Comparison of ENCODE assay signal across 8 cellular contexts in genomic region chr17:43545383-43545632, GRCh38. TPM values are rescaled to one million over a fixed set of nuclear protein-coding genes. Genes with fewer than 3 reads are reported as not detected.
DNase-seq lines count a peak whose midpoint lies in the region; ATAC-seq, FAIRE-seq and TF ChIP-seq lines count a peak whose summit lies in the region.

No MANE protein-coding gene starts in this region.

- H3K27me3 ChIP-seq in MM.1S (replicated peaks; ENCODE audit: insufficient read depth, low read length) (peaks cover 65% of the 10 kb centered on the region), keratinocyte (ENCODE audit: control insufficient read depth, extremely low read depth, insufficient read depth, low read length) (no peaks in the 10 kb centered on the region)

- dilution Hi-C loops in keratinocyte (cut with MboI; ENCODE audit: extremely low pct_ligation_motif_present, low sequenced_read_pairs): no loop called here

- H3K9me1 ChIP-seq in keratinocyte (ENCODE audit: control insufficient read depth, extremely low read depth, insufficient read depth, low read length): no peaks in the 10 kb centered on the region

- H4K20me1 ChIP-seq in MM.1S (ENCODE audit: insufficient read depth, low read length): no peaks in the 10 kb centered on the region
- H4K20me1 ChIP-seq in keratinocyte (ENCODE audit: control insufficient read depth, extremely low read depth, insufficient read depth, low read length): no peaks in the 10 kb centered on the region

- peak overlapping the region; percentile 97 for H3K4me2 ChIP-seq in MM.1S (ENCODE audit: low read depth, low read length)
- peak overlapping the region; percentile 98 for H3K4me2 ChIP-seq in keratinocyte (ENCODE audit: control insufficient read depth, extremely low read depth, insufficient read depth, low read depth, low read length)

- TF ChIP-seq CTCF in MM.1S (IDR thresholded peaks at IDR 0.05; ENCODE audit: low read length) (no peak), astrocyte of the cerebellum (IDR thresholded peaks at IDR 0.05; ENCODE audit: low read depth, low read length, missing control alignments) (no peak), keratinocyte (optimal IDR thresholded peaks at IDR 0.05 in 1 of 3, IDR thresholded peaks at IDR 0.05 in 1 of 3, conservative IDR thresholded peaks at IDR 0.05 in 1 of 3; ENCODE audit: extremely low read depth in 1 of 3, insufficient read depth in 2 of 3, low read length in 3 of 3) (no peak)

- H2AFZ ChIP-seq in MM.1S (ENCODE audit: low read length): peak overlapping the region; percentile 69; the same call in 1 of the 2 replicates
- no peak overlapping the region for H2AFZ ChIP-seq in keratinocyte (ENCODE audit: control insufficient read depth, low read length)

- peak overlapping the region; percentile 71 for H3K4me3 ChIP-seq in MM.1S (ENCODE audit: low read length)
- peak overlapping the region; percentile 52 for H3K4me3 ChIP-seq in astrocyte of the cerebellum (ENCODE audit: low read depth, low read length)
- peak overlapping the region; percentile 57 to 92 (median 80) for H3K4me3 ChIP-seq in keratinocyte (ENCODE audit: control insufficient read depth in 2 of 3, extremely low read depth in 1 of 3, insufficient read depth in 2 of 3, low read depth in 1 of 3, low read length in 3 of 3)

- no peak for FAIRE-seq in keratinocyte (lab: Jason Lieb, UNC)

- DNase-seq in MM.1S (no peak), astrocyte of the cerebellum (ENCODE audit: low read depth) (no peak), keratinocyte (ENCODE audit: low read depth, low spot score) (no peak), pons (ENCODE audit: low spot score) (no peak)
- DNase-seq in stimulated activated naive CD4-positive, alpha-beta T cell treated with Interleukin-2 at 50 U/mL for 16 hours (lab: John Stamatoyannopoulos, UW): peak; percentile 27

- H3K9me2 ChIP-seq in MM.1S (replicated peaks; ENCODE audit: insufficient read depth, low read length): no peaks in the 10 kb centered on the region

- no peak overlapping the region for H3K27ac ChIP-seq in MM.1S (ENCODE audit: low read length)
- peak overlapping the region; percentile 96 for H3K27ac ChIP-seq in keratinocyte (ENCODE audit: control insufficient read depth, insufficient read depth, low read length)

- H3K9me3 ChIP-seq in MM.1S (replicated peaks; ENCODE audit: insufficient read depth, low read length) (no peaks in the 10 kb centered on the region), keratinocyte (ENCODE audit: control insufficient read depth, low read depth, low read length) (no peaks in the 10 kb centered on the region)

- no peaks in the 10 kb centered on the region for H3K4me1 ChIP-seq in MM.1S (ENCODE audit: low read length)
- peaks cover 67% of the 10 kb centered on the region for H3K4me1 ChIP-seq in keratinocyte (ENCODE audit: control insufficient read depth, extremely low read depth, insufficient read depth, low read length)

- in situ Hi-C loops in astrocyte of the cerebellum (cut with HindIII; ENCODE audit: low sequenced_read_pairs): no loop called here

- H3K9ac ChIP-seq in MM.1S (ENCODE audit: low read length): no peak overlapping the region
- peak overlapping the region; percentile 94 for H3K9ac ChIP-seq in keratinocyte (ENCODE audit: control insufficient read depth, extremely low read depth, insufficient read depth, low read length)

- H3F3A ChIP-seq in MM.1S (ENCODE audit: insufficient read depth, low read length): no peaks in the 10 kb centered on the region

- H3K36me3 ChIP-seq in MM.1S (replicated peaks; ENCODE audit: insufficient read depth, low read length): no peaks in the 10 kb centered on the region
- H3K36me3 ChIP-seq in keratinocyte (ENCODE audit: control insufficient read depth in 2 of 2, extremely low read depth in 1 of 2, insufficient read depth in 2 of 2, low read length in 2 of 2): peaks cover 0 to 2% of the 10 kb centered on the region in 2 experiments

- ATAC-seq in GM18517 (IDR thresholded peaks at IDR 0.05; ENCODE audit: unreplicated experiment) (no peak), HG03175 (IDR thresholded peaks at IDR 0.05; ENCODE audit: unreplicated experiment) (no peak)

- H3K79me2 ChIP-seq in MM.1S (ENCODE audit: low read length) (no peaks in the 10 kb centered on the region), keratinocyte (ENCODE audit: control insufficient read depth, insufficient read depth, low read length) (peaks cover 38% of the 10 kb centered on the region)

- TF ChIP-seq POLR2A in GM10847 (IDR thresholded peaks at IDR 0.05; ENCODE audit: extremely low read depth, insufficient read length): peak; percentile 8

RNA-seq across cellular contexts. Expression of gene ETV4, which starts 0.8 kb away (rescaled TPM):
- 20.9 to 49.7 TPM (median 33.6 TPM) in 3 replicates for polyA plus RNA-seq in keratinocyte
- 12.1 TPM for polyA plus RNA-seq in keratinocyte (2011; ENCODE audit: low read depth)
- 20.1 and 31.5 TPM in 2 replicates for polyA plus RNA-seq in keratinocyte (2011; cell fraction: cytosol; rRNA removed)
- 31.1 and 41.0 TPM in 2 replicates for polyA plus RNA-seq in keratinocyte (2011; cell fraction: nucleus; rRNA removed)
- 25.3 and 57.1 TPM in 2 replicates for polyA plus RNA-seq in keratinocyte (2012; ENCODE audit: low replicate concordance)
- polyA minus RNA-seq in keratinocyte: 23.2 to 57.2 TPM (median 36.7 TPM) in 3 replicates
- polyA minus RNA-seq in keratinocyte (2011; cell fraction: cytosol; rRNA and poly(A)+ RNA removed): 34.0 TPM
- polyA minus RNA-seq in keratinocyte (2011; cell fraction: nucleus; rRNA and poly(A)+ RNA removed): 13.2 TPM in 2 replicates
